In the genomic region with DNA sequence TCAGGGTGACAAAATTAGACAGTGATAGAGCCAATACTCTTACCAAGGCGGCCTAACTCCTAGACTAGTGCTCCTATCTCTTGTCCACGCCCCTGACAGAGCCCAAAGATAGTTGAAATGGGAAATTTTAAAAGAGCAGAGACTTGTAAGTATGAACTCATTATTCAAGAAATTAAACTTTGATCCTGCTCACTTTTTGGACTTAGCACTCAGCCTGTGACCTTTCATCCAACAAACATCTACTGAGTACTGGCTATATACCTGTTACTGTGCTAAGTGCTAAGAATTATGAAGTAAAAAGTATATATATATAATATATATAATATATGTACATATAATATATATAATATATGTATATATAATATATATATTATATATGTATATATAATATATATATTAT, we compare ENCODE assay signal across 8 cellular contexts. TPM values are rescaled to one million over a fixed set of nuclear protein-coding genes. Genes with fewer than 3 reads are reported as not detected.
DNase-seq lines count a peak whose midpoint lies in the region; ATAC-seq, FAIRE-seq and TF ChIP-seq lines count a peak whose summit lies in the region.
"Had no signal": no experiment of that assay in that cellular context is flagged by ENCODE, and none has a peak within 500 bp of the region (broad histone marks: within the 10 kb centered on the region; RNA-seq: fewer than 3 reads in every experiment).

No MANE protein-coding gene starts in this region.

- H3K27me3 Mint-ChIP-seq in progenitor cell of endocrine pancreas, result no peaks in the 10 kb centered on the region

- no peaks in the 10 kb centered on the region for H3K9me3 ChIP-seq in ES-I3 (ENCODE audit: control insufficient read depth, insufficient read depth, low read length)

- H3K4me3 Mint-ChIP-seq in progenitor cell of endocrine pancreas (ENCODE audit: low read depth), result peak overlapping the region; percentile 100

- no peaks in the 10 kb centered on the region for H3K4me1 ChIP-seq in ES-I3 (ENCODE audit: insufficient read depth, low read length)

- peaks cover 2% of the 10 kb centered on the region; the same call in 1 of the 2 replicates for H3K36me3 ChIP-seq in ES-I3 (ENCODE audit: insufficient read depth, low read length)

- H3K9ac ChIP-seq in ES-I3 (ENCODE audit: low read depth, low read length), result peak overlapping the region; percentile 83; the same call in 1 of the 2 replicates

- FAIRE-seq in endometrium (lab: Jason Lieb, UNC), result peak; percentile 97
- FAIRE-seq: bronchial epithelial cell had no signal

- no peak for ATAC-seq in HG03097 (IDR thresholded peaks at IDR 0.05; ENCODE audit: low FRiP score, unreplicated experiment)

- H3K9me3 Mint-ChIP-seq in progenitor cell of endocrine pancreas (ENCODE audit: low read depth), result no peaks in the 10 kb centered on the region

- H3K4me1 Mint-ChIP-seq in progenitor cell of endocrine pancreas (ENCODE audit: low read depth), result peaks cover 24% of the 10 kb centered on the region

- DNase-seq in M059J (ENCODE audit: low read depth) (peak; percentile 18), progenitor cell of endocrine pancreas (ENCODE audit: low spot score, unreplicated experiment) (no peak), NOMO-1 treated with dmso at 0.1 percent for 144 hours (lab: John Stamatoyannopoulos, UW; ENCODE audit: unreplicated experiment) (no peak)
- no peak for DNase-seq in stimulated activated CD8-positive, alpha-beta memory T cell treated with anti-CD3 and anti-CD28 coated beads, Interleukin-4, amount 100 ng/mL, for 48 hours

- no peak overlapping the region for H3K27ac Mint-ChIP-seq in progenitor cell of endocrine pancreas

- no peak for TF ChIP-seq CTCF in progenitor cell of endocrine pancreas (IDR thresholded peaks at IDR 0.05; ENCODE audit: unreplicated experiment)

- no peaks in the 10 kb centered on the region for H3K36me3 Mint-ChIP-seq in progenitor cell of endocrine pancreas (ENCODE audit: insufficient read depth)

RNA-seq across cellular contexts. Expression of a gene that starts 1.2 kb away (rescaled TPM):
- 11.8 and 11.9 TPM in 2 replicates for total RNA-seq in M059J (2014; rRNA removed; shearing (Covaris generic))
- total RNA-seq in progenitor cell of endocrine pancreas, result 28.1 and 29.5 TPM in 2 replicates

RNA-seq across cellular contexts. Expression of a gene that starts 1.5 kb away (rescaled TPM):
- 42.4 and 52.5 TPM in 2 replicates for total RNA-seq in M059J (2014; rRNA removed; shearing (Covaris generic))
- total RNA-seq in progenitor cell of endocrine pancreas, result 19.7 and 20.4 TPM in 2 replicates
